Comparison of ENCODE assay signal across 22 cellular contexts in genomic region chr7:87499494-87499893, GRCh38. TPM values are rescaled to one million over a fixed set of nuclear protein-coding genes. Genes with fewer than 3 reads are reported as not detected.
DNase-seq lines count a peak whose midpoint lies in the region; ATAC-seq and TF ChIP-seq lines count a peak whose summit lies in the region.
"Had no signal": no experiment of that assay in that cellular context is flagged by ENCODE, and none has a peak within 500 bp of the region (broad histone marks: within the 10 kb centered on the region; RNA-seq: fewer than 3 reads in every experiment).

No MANE protein-coding gene starts in this region.

- H3K4me3 Mint-ChIP-seq in activated CD4-positive, alpha-beta T cell treated with anti-CD3 and anti-CD28 coated beads, Interleukin-2, amount 10 ng/mL, durations not matched to agents 24 days and 14 days: no peak overlapping the region
- no peak overlapping the region for H3K4me3 Mint-ChIP-seq in neural crest cell
- H3K4me3 Mint-ChIP-seq: CD14-positive monocyte; CD4-positive, alpha-beta T cell; CD8-positive, alpha-beta memory T cell had no signal

- ATAC-seq in right lobe of liver: peak; percentile 56 to 75 (median 68)
- no peak for ATAC-seq in activated naive CD4-positive, alpha-beta T cell treated with anti-CD3 and anti-CD28 coated beads, Interleukin-2, amount 50 U/mL, for 72 hours

- peaks cover 4% of the 10 kb centered on the region for H3K27me3 Mint-ChIP-seq in activated CD4-positive, alpha-beta T cell treated with anti-CD3 and anti-CD28 coated beads, Interleukin-2, amount 10 ng/mL, durations not matched to agents 24 days and 14 days
- H3K27me3 Mint-ChIP-seq in neural crest cell (ENCODE audit: low read depth): no peaks in the 10 kb centered on the region
- H3K27me3 Mint-ChIP-seq: CD4-positive, alpha-beta T cell had no signal

- peak; percentile 19 for DNase-seq in activated CD4-positive, alpha-beta T cell treated with anti-CD3 and anti-CD28 coated beads, Interleukin-2, amount 10 ng/mL, durations not matched to agents 24 days and 14 days
- no peak for DNase-seq in activated CD4-positive, alpha-beta T cell treated with anti-CD3 and anti-CD28 coated beads, Interleukin-2, amount 50 U/mL, for 4 hours
- DNase-seq in SK-MEL-5 (ENCODE audit: low read depth, low spot score) (peak; percentile 95), right lobe of liver (peak in 2 of 3 donors; percentile 57 to 73), neural crest cell (ENCODE audit: low read depth, low spot score) (no peak), midbrain (lab: John Stamatoyannopoulos, UW) (no peak), mucosa of gallbladder (ENCODE audit: low spot score) (no peak)
- no peak for DNase-seq in activated naive CD4-positive, alpha-beta T cell treated with anti-CD3 and anti-CD28 coated beads, Interleukin-2, amount 50 U/mL, for 72 hours (ENCODE audit: low spot score in 2 of 2)
- DNase-seq: BE2C; CD4-positive, alpha-beta T cell; CD8-positive, alpha-beta memory T cell; DMS 273 treated with DMSO at 0.1 percent for 48 hours; DMS79; EL; GDM1; GM23248; H7; HCEC 1CT had no signal

- no peaks in the 10 kb centered on the region for H3K27me3 ChIP-seq in right lobe of liver
- H3K27me3 ChIP-seq: BE2C; BLaER1 treated with 17β-estradiol and CSF1 and Interleukin-3, amounts not matched to agents 10 nM and 100 nM had no signal

- H3K4me3 ChIP-seq in right lobe of liver: no peak overlapping the region
- H3K4me3 ChIP-seq: BLaER1 treated with 17β-estradiol and CSF1 and Interleukin-3, amounts not matched to agents 10 nM and 100 nM; GM12878; GM23248 had no signal

- H3K27ac Mint-ChIP-seq in activated CD4-positive, alpha-beta T cell treated with anti-CD3 and anti-CD28 coated beads, Interleukin-2, amount 10 ng/mL, durations not matched to agents 24 days and 14 days: no peak overlapping the region
- peak overlapping the region; percentile 36 for H3K27ac Mint-ChIP-seq in neural crest cell (ENCODE audit: unreplicated experiment)
- no peak overlapping the region for H3K27ac Mint-ChIP-seq in activated naive CD4-positive, alpha-beta T cell treated with anti-CD3 and anti-CD28 coated beads, Interleukin-2, amount 50 U/mL, for 72 hours
- H3K27ac Mint-ChIP-seq: CD14-positive monocyte; CD4-positive, alpha-beta T cell had no signal

- TF ChIP-seq POLR2A in right lobe of liver (IDR thresholded peaks at IDR 0.05): no peak

- no peaks in the 10 kb centered on the region for H3K36me3 Mint-ChIP-seq in activated CD4-positive, alpha-beta T cell treated with anti-CD3 and anti-CD28 coated beads, Interleukin-2, amount 10 ng/mL, durations not matched to agents 24 days and 14 days (ENCODE audit: low read depth)
- H3K36me3 Mint-ChIP-seq in neural crest cell (ENCODE audit: low read depth): peaks cover 4% of the 10 kb centered on the region
- H3K36me3 Mint-ChIP-seq in activated naive CD4-positive, alpha-beta T cell treated with anti-CD3 and anti-CD28 coated beads, Interleukin-2, amount 50 U/mL, for 72 hours: no peaks in the 10 kb centered on the region
- H3K36me3 Mint-ChIP-seq: CD14-positive monocyte had no signal

- intact Hi-C loops in activated CD4-positive, alpha-beta T cell treated with anti-CD3 and anti-CD28 coated beads, Interleukin-2, amount 10 ng/mL, durations not matched to agents 24 days and 14 days (cut with micrococcal nuclease): no loop called here
- intact Hi-C loops in right lobe of liver (cut with DNase I): no loop called here

- no peaks in the 10 kb centered on the region for H3K36me3 ChIP-seq in right lobe of liver
- H3K36me3 ChIP-seq: BLaER1 treated with 17β-estradiol and CSF1 and Interleukin-3, amounts not matched to agents 10 nM and 100 nM had no signal

- peak overlapping the region in 2 of 3 donors; percentile 32 to 75 for H3K27ac ChIP-seq in right lobe of liver
- H3K27ac ChIP-seq: 22Rv1; BLaER1 treated with 17β-estradiol and CSF1 and Interleukin-3, amounts not matched to agents 10 nM and 100 nM; GM23248 had no signal

- no peaks in the 10 kb centered on the region for H3K9me3 ChIP-seq in right lobe of liver
- H3K9me3 ChIP-seq: BE2C had no signal

- H3K4me1 Mint-ChIP-seq in activated CD4-positive, alpha-beta T cell treated with anti-CD3 and anti-CD28 coated beads, Interleukin-2, amount 10 ng/mL, durations not matched to agents 24 days and 14 days: no peaks in the 10 kb centered on the region
- peaks cover 36% of the 10 kb centered on the region for H3K4me1 Mint-ChIP-seq in neural crest cell
- H3K4me1 Mint-ChIP-seq: CD14-positive monocyte; CD8-positive, alpha-beta memory T cell had no signal

- TF ChIP-seq CTCF in right lobe of liver (IDR thresholded peaks at IDR 0.05): no peak
- no peak for TF ChIP-seq CTCF in neural crest cell (conservative IDR thresholded peaks at IDR 0.05)

- peaks cover 0 to 45% (median 22%) of the 10 kb centered on the region in 4 donors for H3K4me1 ChIP-seq in right lobe of liver
- H3K4me1 ChIP-seq: BE2C had no signal

- WGBS in right lobe of liver (ENCODE audit: insufficient coverage, low coverage, low lambda C conversion rate, missing lambda C conversion rate): 32% methylated on average over 3 of the region's 3 CpGs

- no peaks in the 10 kb centered on the region for H3K9me3 Mint-ChIP-seq in activated CD4-positive, alpha-beta T cell treated with anti-CD3 and anti-CD28 coated beads, Interleukin-2, amount 10 ng/mL, durations not matched to agents 24 days and 14 days
- no peaks in the 10 kb centered on the region for H3K9me3 Mint-ChIP-seq in neural crest cell
- H3K9me3 Mint-ChIP-seq in activated naive CD4-positive, alpha-beta T cell treated with anti-CD3 and anti-CD28 coated beads, Interleukin-2, amount 50 U/mL, for 72 hours: no peaks in the 10 kb centered on the region
- H3K9me3 Mint-ChIP-seq: CD14-positive monocyte had no signal

- in situ Hi-C loops in SK-MEL-5 (cut with HindIII; ENCODE audit: low pct_unique_long_range_greater_than_20kb, low sequenced_read_pairs): no loop called here

RNA-seq across cellular contexts. Expression of gene ABCB4, which starts 24.0 kb away (rescaled TPM):
- not detected in 2 replicates for total RNA-seq in activated CD4-positive, alpha-beta T cell treated with anti-CD3 and anti-CD28 coated beads, Interleukin-2, amount 10 ng/mL, durations not matched to agents 24 days and 14 days
- total RNA-seq in SK-MEL-5 (2014; rRNA removed; shearing (Covaris generic)): 10.1 and 10.7 TPM in 2 replicates
- 2.5 and 3.8 TPM in 2 replicates for polyA plus RNA-seq in SK-MEL-5 (2015; cell fraction: cytosol; rRNA removed)
- 2.9 and 3.6 TPM in 2 replicates for polyA plus RNA-seq in SK-MEL-5 (2015; cell fraction: nucleus; rRNA removed)
- 100 to 1,000 TPM in 5 of 6 experiments, 10 to 100 TPM in 1; 57.2 to 189 (median 115) TPM for total RNA-seq in right lobe of liver
- 5.8 and 6.7 TPM in 2 replicates for total RNA-seq in neural crest cell
- not detected for total RNA-seq in activated naive CD4-positive, alpha-beta T cell treated with anti-CD3 and anti-CD28 coated beads, Interleukin-2, amount 50 U/mL, for 72 hours
- 2.0 TPM for total RNA-seq in mucosa of gallbladder
- total RNA-seq: CD4-positive, alpha-beta T cell had no signal
- polyA plus RNA-seq: CD14-positive monocyte; CD8-positive, alpha-beta memory T cell had no signal

Comparison
In these comparisons a context has a peak if more than half of its experiments do, and no peak if none do; other contexts are left out.
1. DNase-seq: peak in activated CD4-positive, alpha-beta T cell treated with anti-CD3 and anti-CD28 coated beads, Interleukin-2, amount 10 ng/mL, durations not matched to agents 24 days and 14 days (single experiment), SK-MEL-5 (single experiment) and right lobe of liver (2 of 3); none in activated CD4-positive, alpha-beta T cell treated with anti-CD3 and anti-CD28 coated beads, Interleukin-2, amount 50 U/mL, for 4 hours (0 of 2), neural crest cell (single experiment), activated naive CD4-positive, alpha-beta T cell treated with anti-CD3 and anti-CD28 coated beads, Interleukin-2, amount 50 U/mL, for 72 hours (0 of 2), midbrain (single experiment) and mucosa of gallbladder (single experiment).
2. ATAC-seq: peak in right lobe of liver (4 of 4); none in activated naive CD4-positive, alpha-beta T cell treated with anti-CD3 and anti-CD28 coated beads, Interleukin-2, amount 50 U/mL, for 72 hours (0 of 2).